ENCODE assay signal across 11 cellular contexts in genomic region chr5:30453168-30453567, GRCh38.
"Had no signal": no experiment of that assay in that cellular context is flagged by ENCODE, and none has a peak within 500 bp of the region (broad histone marks: within the 10 kb centered on the region; RNA-seq: fewer than 3 reads in every experiment).

No MANE protein-coding gene starts in this region.

- ATAC-seq: GM23338, HCT116 had no signal

- H3K36me3 ChIP-seq: HAP-1 had no signal

- H3K4me2 ChIP-seq: GM23338 had no signal

- H2AFZ ChIP-seq: GM23248, GM23338 had no signal

- H3K27ac ChIP-seq: GM23248 had no signal

- H3K4me1 ChIP-seq: HAP-1 had no signal

- DNase-seq: GM23248, GOT3, H7, H9, HCEC 1CT, HFFc6 had no signal

- H3K9me3 ChIP-seq: HAP-1 had no signal

- FAIRE-seq: H1, H54 had no signal

- H3K4me3 ChIP-seq: GM23248, GM23338, HAP-1 had no signal

- H3K9ac ChIP-seq: GM23248 had no signal
